37 cellular contexts compared by ENCODE assay signal in the genomic region with DNA sequence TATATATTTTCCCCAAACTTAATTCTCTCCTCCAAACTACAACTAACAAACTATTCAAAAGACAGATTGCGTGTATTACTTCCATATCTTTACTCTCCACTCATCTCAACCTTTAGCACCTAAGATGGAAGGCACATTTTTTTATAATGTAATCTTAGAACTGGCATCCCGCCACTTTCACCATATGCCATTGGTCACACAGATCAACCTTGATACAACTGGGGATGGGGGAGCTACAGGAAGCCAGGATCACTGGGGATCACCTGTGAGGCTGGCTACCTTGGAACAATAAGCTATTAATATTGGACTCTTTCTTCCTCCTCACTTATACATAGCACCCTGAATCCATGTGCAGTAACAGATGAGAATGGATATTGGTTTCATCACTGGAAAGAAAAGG.
"Had no signal": no experiment of that assay in that cellular context is flagged by ENCODE, and none has a peak within 500 bp of the region (broad histone marks: within the 10 kb centered on the region; RNA-seq: fewer than 3 reads in every experiment).

No MANE protein-coding gene starts in this region.

- H3K27me3 ChIP-seq: adrenal gland, cardiac muscle cell had no signal

- H3K4me3 Mint-ChIP-seq: activated CD4-positive, alpha-beta memory T cell treated with anti-CD3 and anti-CD28 coated beads, Interleukin-2, amount 10 ng/mL, durations not matched to agents 7 days and 5 days; activated CD4-positive, alpha-beta T cell treated with anti-CD3 and anti-CD28 coated beads for 36 hours; activated CD4-positive, alpha-beta T cell treated with anti-CD3 and anti-CD28 coated beads, Interleukin-2, amount 10 ng/mL, durations not matched to agents 7 days and 5 days; activated CD8-positive, alpha-beta memory T cell treated with anti-CD3 and anti-CD28 coated beads, Interleukin-2, amount 10 ng/mL, durations not matched to agents 7 days and 5 days; activated CD8-positive, alpha-beta T cell treated with anti-CD3 and anti-CD28 coated beads, Interleukin-2, amount 10 ng/mL, durations not matched to agents 7 days and 5 days; activated naive CD4-positive, alpha-beta T cell treated with anti-CD3 and anti-CD28 coated beads for 36 hours; activated naive CD8-positive, alpha-beta T cell treated with anti-CD3 and anti-CD28 coated beads for 36 hours; activated T-cell treated with anti-CD3 and anti-CD28 coated beads, Interleukin-2, amount 50 U/mL, for 24 hours; brain; central memory CD8-positive, alpha-beta T cell; T-helper 1 cell treated with Interleukin-12 subunit alpha and Interleukin-12 subunit beta and Interleukin-4 antibody, amounts not matched to agents 30 μg/mL and 1 μg/mL, for 36 hours; T-helper 2 cell treated with Interferon-gamma antibody and Interleukin-4, amounts not matched to agents 5 μg/mL and 100 μg/mL, for 36 hours; WTC11 had no signal

- H3K27ac Mint-ChIP-seq: activated CD4-positive, alpha-beta memory T cell treated with anti-CD3 and anti-CD28 coated beads, Interleukin-2, amount 10 ng/mL, durations not matched to agents 7 days and 5 days; activated CD4-positive, alpha-beta T cell treated with anti-CD3 and anti-CD28 coated beads for 36 hours; activated CD4-positive, alpha-beta T cell treated with anti-CD3 and anti-CD28 coated beads, Interleukin-2, amount 10 ng/mL, durations not matched to agents 7 days and 5 days; activated CD8-positive, alpha-beta memory T cell treated with anti-CD3 and anti-CD28 coated beads, Interleukin-2, amount 10 ng/mL, durations not matched to agents 7 days and 5 days; activated CD8-positive, alpha-beta T cell treated with anti-CD3 and anti-CD28 coated beads, Interleukin-2, amount 10 ng/mL, durations not matched to agents 7 days and 5 days; activated naive CD4-positive, alpha-beta T cell treated with anti-CD3 and anti-CD28 coated beads for 36 hours; activated naive CD4-positive, alpha-beta T cell treated with anti-CD3 and anti-CD28 coated beads, Interleukin-2, amount 50 U/mL, for 72 hours; activated naive CD8-positive, alpha-beta T cell treated with anti-CD3 and anti-CD28 coated beads for 36 hours; activated T-cell treated with anti-CD3 and anti-CD28 coated beads, Interleukin-2, amount 50 U/mL, for 24 hours; activated T-helper 2 cell treated with anti-CD3 and anti-CD28 coated beads, Interferon-gamma antibody, Interleukin-2, Interleukin-4, amounts not matched to agents 10 μg/mL and 5 μg/mL and 100 μg/mL, durations not matched to agents 14 hours and 24 hours and 36 hours; brain; T-helper 1 cell treated with Interleukin-12 subunit alpha and Interleukin-12 subunit beta and Interleukin-4 antibody, amounts not matched to agents 30 μg/mL and 1 μg/mL, for 36 hours; T-helper 2 cell treated with Interferon-gamma antibody and Interleukin-4, amounts not matched to agents 5 μg/mL and 100 μg/mL, for 36 hours; WTC11 had no signal

- H3K36me3 Mint-ChIP-seq: activated CD8-positive, alpha-beta memory T cell treated with anti-CD3 and anti-CD28 coated beads, Interleukin-2, amount 10 ng/mL, durations not matched to agents 7 days and 5 days; activated naive CD4-positive, alpha-beta T cell treated with anti-CD3 and anti-CD28 coated beads, Interleukin-2, amount 50 U/mL, for 72 hours; activated naive CD8-positive, alpha-beta T cell treated with anti-CD3 and anti-CD28 coated beads for 36 hours; brain; WTC11 had no signal

- ATAC-seq: activated CD4-positive, alpha-beta T cell treated with anti-CD3 and anti-CD28 coated beads for 36 hours; activated CD4-positive, CD25-positive, alpha-beta regulatory T cell treated with anti-CD3 and anti-CD28 coated beads, Interleukin-2, amount 50 U/mL, for 24 hours; activated CD8-positive, alpha-beta memory T cell treated with anti-CD3 and anti-CD28 coated beads, Interleukin-2, amount 10 ng/mL, durations not matched to agents 7 days and 5 days; activated CD8-positive, alpha-beta T cell treated with anti-CD3 and anti-CD28 coated beads, Interleukin-2, amount 10 ng/mL, durations not matched to agents 7 days and 5 days; activated naive CD4-positive, alpha-beta T cell treated with anti-CD3 and anti-CD28 coated beads, Interleukin-2, amount 50 U/mL, for 72 hours; WTC11 had no signal

- H3K4me3 ChIP-seq: adrenal gland, cardiac muscle cell had no signal

- H3K4me1 ChIP-seq: adrenal gland had no signal

- H3K9me3 Mint-ChIP-seq: activated naive CD4-positive, alpha-beta T cell treated with anti-CD3 and anti-CD28 coated beads for 36 hours; activated naive CD4-positive, alpha-beta T cell treated with anti-CD3 and anti-CD28 coated beads, Interleukin-2, amount 50 U/mL, for 72 hours; activated naive CD8-positive, alpha-beta T cell treated with anti-CD3 and anti-CD28 coated beads for 36 hours had no signal

- H3K27ac ChIP-seq: adrenal gland, cardiac muscle cell, WERI-Rb-1 had no signal

- H3K36me3 ChIP-seq: adrenal gland, cardiac muscle cell, WERI-Rb-1 had no signal

- DNase-seq: activated CD4-positive, alpha-beta memory T cell treated with anti-CD3 and anti-CD28 coated beads, Interleukin-2, amount 10 ng/mL, durations not matched to agents 7 days and 5 days; activated CD4-positive, alpha-beta T cell treated with anti-CD3 and anti-CD28 coated beads for 1 hour; activated CD4-positive, alpha-beta T cell treated with anti-CD3 and anti-CD28 coated beads for 36 hours; activated CD4-positive, alpha-beta T cell treated with anti-CD3 and anti-CD28 coated beads for 48 hours; activated CD4-positive, alpha-beta T cell treated with anti-CD3 and anti-CD28 coated beads, Interleukin-2, amount 10 ng/mL, durations not matched to agents 7 days and 5 days; activated CD4-positive, alpha-beta T cell treated with anti-CD3 and anti-CD28 coated beads, Interleukin-2, amount 50 U/mL, for 48 hours; activated CD4-positive, CD25-positive, alpha-beta regulatory T cell; activated CD8-positive, alpha-beta memory T cell treated with anti-CD3 and anti-CD28 coated beads for 24 hours; activated CD8-positive, alpha-beta memory T cell treated with anti-CD3 and anti-CD28 coated beads, Interleukin-2, amount 10 ng/mL, durations not matched to agents 7 days and 5 days; activated CD8-positive, alpha-beta memory T cell treated with anti-CD3 and anti-CD28 coated beads, Interleukin-2, amount 50 U/mL, for 48 hours; activated CD8-positive, alpha-beta T cell treated with anti-CD3 and anti-CD28 coated beads, Interleukin-2, amount 10 ng/mL, durations not matched to agents 7 days and 5 days; activated effector memory CD4-positive, alpha-beta T cell treated with Interleukin-2 at 50 U/mL for 16 hours; activated gamma-delta T cell treated with Interleukin-2 at 50 U/mL for 16 hours; activated naive CD4-positive, alpha-beta T cell; activated naive CD4-positive, alpha-beta T cell treated with anti-CD3 and anti-CD28 coated beads for 36 hours; activated naive CD4-positive, alpha-beta T cell treated with anti-CD3 and anti-CD28 coated beads, Interleukin-2, amount 50 U/mL, for 16 hours; activated naive CD8-positive, alpha-beta T cell treated with anti-CD3 and anti-CD28 coated beads for 36 hours; activated T-cell treated with anti-CD3 and anti-CD28 coated beads, Interleukin-2, amount 50 U/mL, for 24 hours; activated T-cell treated with anti-CD3 and anti-CD28 coated beads, Interleukin-2, amount 50 U/mL, for 48 hours; adrenal gland; amniotic stem cell; aorta; caudate nucleus; cerebellar nuclear complex; T-helper 1 cell; T-helper 2 cell; T-helper 9 cell; WERI-Rb-1 had no signal

- H3K27me3 Mint-ChIP-seq: activated CD4-positive, alpha-beta memory T cell treated with anti-CD3 and anti-CD28 coated beads, Interleukin-2, amount 10 ng/mL, durations not matched to agents 7 days and 5 days; activated naive CD8-positive, alpha-beta T cell treated with anti-CD3 and anti-CD28 coated beads for 36 hours; activated T-cell treated with anti-CD3 and anti-CD28 coated beads, Interleukin-2, amount 50 U/mL, for 24 hours; brain; central memory CD8-positive, alpha-beta T cell had no signal

- H3K4me1 Mint-ChIP-seq: activated CD4-positive, alpha-beta memory T cell treated with anti-CD3 and anti-CD28 coated beads, Interleukin-2, amount 10 ng/mL, durations not matched to agents 7 days and 5 days; activated CD4-positive, alpha-beta T cell treated with anti-CD3 and anti-CD28 coated beads for 36 hours; activated CD4-positive, alpha-beta T cell treated with anti-CD3 and anti-CD28 coated beads, Interleukin-2, amount 10 ng/mL, durations not matched to agents 7 days and 5 days; activated CD8-positive, alpha-beta memory T cell treated with anti-CD3 and anti-CD28 coated beads, Interleukin-2, amount 10 ng/mL, durations not matched to agents 7 days and 5 days; activated naive CD8-positive, alpha-beta T cell treated with anti-CD3 and anti-CD28 coated beads for 36 hours; brain; central memory CD8-positive, alpha-beta T cell had no signal
